Comparison of ENCODE assay signal across 4 cellular contexts in the genomic region with DNA sequence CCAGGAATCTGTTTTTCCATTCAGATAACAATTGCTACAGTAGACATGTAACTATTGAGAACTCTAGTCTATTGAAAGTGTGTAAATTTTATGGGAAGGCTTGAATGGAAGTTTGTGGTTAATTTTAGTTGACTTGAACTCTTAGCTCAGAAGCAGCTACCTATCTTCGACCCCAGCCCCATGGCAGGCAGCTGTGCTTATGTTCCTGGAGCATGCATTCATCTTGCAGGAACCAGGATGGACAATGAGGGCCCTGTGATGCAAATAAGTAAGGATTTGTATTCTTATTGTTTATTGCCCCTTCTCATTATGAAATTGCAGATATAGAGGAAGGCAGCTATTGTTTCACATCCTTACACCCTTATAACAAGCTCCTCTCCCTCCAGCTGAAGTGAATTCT.
"Had no signal": no experiment of that assay in that cellular context is flagged by ENCODE, and none has a peak within 500 bp of the region (broad histone marks: within the 10 kb centered on the region; RNA-seq: fewer than 3 reads in every experiment).

No MANE protein-coding gene starts in this region.

- DNase-seq: IMR-90, KBM-7, KG1 had no signal

- H3K4me3 ChIP-seq: K562 had no signal
